ENCODE assay signal across 22 cellular contexts in genomic region chr22:32854351-32854804, GRCh38. TPM values are rescaled to one million over a fixed set of nuclear protein-coding genes. Genes with fewer than 3 reads are reported as not detected.
DNase-seq lines count a peak whose midpoint lies in the region; ATAC-seq and TF ChIP-seq lines count a peak whose summit lies in the region.
"Had no signal": no experiment of that assay in that cellular context is flagged by ENCODE, and none has a peak within 500 bp of the region (broad histone marks: within the 10 kb centered on the region; RNA-seq: fewer than 3 reads in every experiment).

No MANE protein-coding gene starts in this region.

- no peak for ATAC-seq in gastroesophageal sphincter
- no peak for ATAC-seq in lung (ENCODE audit: insufficient read depth, low FRiP score)
- no peak for ATAC-seq in HG03039 (IDR thresholded peaks at IDR 0.05; ENCODE audit: unreplicated experiment)
- no peak for ATAC-seq in GM19467 (IDR thresholded peaks at IDR 0.05; ENCODE audit: unreplicated experiment)
- ATAC-seq: activated naive CD4-positive, alpha-beta T cell treated with anti-CD3 and anti-CD28 coated beads, Interleukin-2, amount 50 U/mL, for 72 hours; naive thymus-derived CD4-positive, alpha-beta T cell; stimulated activated naive B cell treated with anti-CD40 and anti-IgM and Interleukin-4, amounts not matched to agents 10 μg/mL and 1 μg/mL and 100 μg/mL, for 72 hours had no signal

- TF ChIP-seq CTCF in gastroesophageal sphincter (IDR thresholded peaks at IDR 0.05) (no peak), lung (IDR thresholded peaks at IDR 0.05; ENCODE audit: control extremely low read depth, extremely low read depth) (no peak), glutamatergic neuron (IDR thresholded peaks at IDR 0.05; ENCODE audit: partially characterized antibody, unreplicated experiment) (no peak)

- no peak overlapping the region for H2AFZ ChIP-seq in GM23248

- peaks cover 100% of the 10 kb centered on the region for H3F3A ChIP-seq in GM23248 (ENCODE audit: insufficient read depth)

- peaks cover 6% of the 10 kb centered on the region for H3K4me1 ChIP-seq in GM23248 (ENCODE audit: insufficient read depth)
- H3K4me1 ChIP-seq in gastroesophageal sphincter, result peaks cover 29 to 73% (median 41%) of the 10 kb centered on the region in 3 donors
- peaks cover 24 to 35% of the 10 kb centered on the region in 2 donors for H3K4me1 ChIP-seq in lung (ENCODE audit: control insufficient read depth in 2 of 2, insufficient read depth in 2 of 2, low read length in 2 of 2)

- peak overlapping the region; percentile 60 for H3K27ac ChIP-seq in GM23248
- H3K27ac ChIP-seq in gastroesophageal sphincter, result peak overlapping the region in 3 of 4 donors; percentile 35 to 86 (median 85)
- H3K27ac ChIP-seq in lung (ENCODE audit: low read depth in 1 of 2, low read length in 1 of 2), result peak overlapping the region; percentile 5 to 49
- no peak overlapping the region for H3K27ac ChIP-seq in substantia nigra (ENCODE audit: low read depth, low read length, poor library complexity, severe bottlenecking)
- H3K27ac ChIP-seq: ascending aorta had no signal

- no peaks in the 10 kb centered on the region for H3K27me3 Mint-ChIP-seq in glutamatergic neuron (ENCODE audit: unreplicated experiment)
- H3K27me3 Mint-ChIP-seq: CD4-positive, CD25-positive, alpha-beta regulatory T cell had no signal

- peak overlapping the region; percentile 16; the same call in 1 of the 2 replicates for H3K9ac ChIP-seq in GM23248

- H3K4me3 Mint-ChIP-seq in glutamatergic neuron (ENCODE audit: unreplicated experiment), result no peak overlapping the region
- H3K4me3 Mint-ChIP-seq: CD4-positive, CD25-positive, alpha-beta regulatory T cell; naive thymus-derived CD4-positive, alpha-beta T cell; stimulated activated naive B cell treated with anti-CD40 and anti-IgM and Interleukin-4, amounts not matched to agents 10 μg/mL and 1 μg/mL and 100 μg/mL, for 72 hours had no signal

- H3K27ac Mint-ChIP-seq in glutamatergic neuron (ENCODE audit: unreplicated experiment), result no peak overlapping the region
- H3K27ac Mint-ChIP-seq: activated naive CD4-positive, alpha-beta T cell treated with anti-CD3 and anti-CD28 coated beads, Interleukin-2, amount 50 U/mL, for 72 hours; CD4-positive, CD25-positive, alpha-beta regulatory T cell; naive thymus-derived CD4-positive, alpha-beta T cell; stimulated activated naive B cell treated with anti-CD40 and anti-IgM and Interleukin-4, amounts not matched to agents 10 μg/mL and 1 μg/mL and 100 μg/mL, for 72 hours had no signal

- TF ChIP-seq EP300 in gastroesophageal sphincter (IDR thresholded peaks at IDR 0.05), result no peak

- peaks cover 90% of the 10 kb centered on the region for H3K36me3 ChIP-seq in GM23248 (ENCODE audit: low read depth)
- peaks cover 0 to 74% of the 10 kb centered on the region in 2 donors for H3K36me3 ChIP-seq in gastroesophageal sphincter
- H3K36me3 ChIP-seq in lung (ENCODE audit: control insufficient read depth in 2 of 2, insufficient read depth in 2 of 2, low read length in 2 of 2), result peaks cover 19 to 39% of the 10 kb centered on the region in 2 donors

- H3K9me3 ChIP-seq in GM23248 (ENCODE audit: low read depth) (no peaks in the 10 kb centered on the region), gastroesophageal sphincter (no peaks in the 10 kb centered on the region), lung (ENCODE audit: control insufficient read depth in 2 of 2, insufficient read depth in 1 of 2, low read length in 1 of 2) (no peaks in the 10 kb centered on the region)
- H3K9me3 ChIP-seq: ascending aorta had no signal

- H3K27me3 ChIP-seq in GM23248 (replicated peaks; ENCODE audit: insufficient read depth), result no peaks in the 10 kb centered on the region
- no peaks in the 10 kb centered on the region for H3K27me3 ChIP-seq in gastroesophageal sphincter
- H3K27me3 ChIP-seq in lung (ENCODE audit: control insufficient read depth, insufficient read depth), result no peaks in the 10 kb centered on the region
- H3K27me3 ChIP-seq: ascending aorta had no signal

- in situ Hi-C loops in GM23248 (cut with MboI), result no loop called here

- DNase-seq in GM23248 (peak; percentile 73), lung (ENCODE audit: low spot score) (no peak), substantia nigra (lab: John Stamatoyannopoulos, UW) (peak in 25 of 49 donors; percentile 12 to 67 (median 46)), glutamatergic neuron (no peak), mesenteric fat pad (ENCODE audit: low spot score) (no peak)
- DNase-seq: activated CD4-positive, CD25-positive, alpha-beta regulatory T cell treated with anti-CD3 and anti-CD28 coated beads, Interleukin-2, amount 50 U/mL, for 72 hours; activated CD8-positive, alpha-beta memory T cell treated with anti-CD3 and anti-CD28 coated beads for 24 hours; activated T-cell treated with anti-CD3 and anti-CD28 coated beads, Interleukin-2, amount 50 U/mL, for 48 hours; CD4-positive, CD25-positive, alpha-beta regulatory T cell; effector CD8-positive, alpha-beta T cell; IMR-90; naive thymus-derived CD4-positive, alpha-beta T cell; NCI-H1436; NCI-H526; stimulated activated CD4-positive, alpha-beta T cell treated with anti-CD3 and anti-CD28 coated beads, Interleukin-1b, Interleukin-23, amount 100 ng/mL, for 48 hours; stimulated activated naive B cell treated with anti-CD40 and anti-IgM and Interleukin-4, amounts not matched to agents 10 μg/mL and 1 μg/mL and 100 μg/mL, for 72 hours had no signal

- H3K4me3 ChIP-seq in GM23248 (no peak overlapping the region), gastroesophageal sphincter (no peak overlapping the region), lung (no peak overlapping the region)
- H3K4me3 ChIP-seq: ascending aorta had no signal

- H3K4me2 ChIP-seq in GM23248 (ENCODE audit: unreplicated experiment), result no peak overlapping the region

- no peaks in the 10 kb centered on the region for H3K9me2 ChIP-seq in GM23248 (ENCODE audit: insufficient read depth)

- peaks cover 8% of the 10 kb centered on the region for H3K4me1 Mint-ChIP-seq in glutamatergic neuron (ENCODE audit: low read depth, unreplicated experiment)
- H3K4me1 Mint-ChIP-seq: CD4-positive, CD25-positive, alpha-beta regulatory T cell; naive thymus-derived CD4-positive, alpha-beta T cell had no signal

- H4K20me1 ChIP-seq in GM23248 (ENCODE audit: insufficient read depth), result peaks cover 18% of the 10 kb centered on the region; the same call in 1 of the 2 replicates

- no peaks in the 10 kb centered on the region for H3K36me3 Mint-ChIP-seq in glutamatergic neuron (ENCODE audit: unreplicated experiment)
- H3K36me3 Mint-ChIP-seq: activated naive CD4-positive, alpha-beta T cell treated with anti-CD3 and anti-CD28 coated beads, Interleukin-2, amount 50 U/mL, for 72 hours; CD4-positive, CD25-positive, alpha-beta regulatory T cell; naive thymus-derived CD4-positive, alpha-beta T cell had no signal

- peaks cover 3% of the 10 kb centered on the region for H3K9me3 Mint-ChIP-seq in glutamatergic neuron (ENCODE audit: unreplicated experiment)
- H3K9me3 Mint-ChIP-seq: activated naive CD4-positive, alpha-beta T cell treated with anti-CD3 and anti-CD28 coated beads, Interleukin-2, amount 50 U/mL, for 72 hours; naive thymus-derived CD4-positive, alpha-beta T cell; stimulated activated naive B cell treated with anti-CD40 and anti-IgM and Interleukin-4, amounts not matched to agents 10 μg/mL and 1 μg/mL and 100 μg/mL, for 72 hours had no signal

- 32 to 37% methylated on average over 13 to 14 of the region's 14 CpGs for WGBS in GM23248 (ENCODE audit: low coverage in 1 of 2, low lambda C conversion rate in 2 of 2, missing lambda C conversion rate in 2 of 2), 2 experiments
- 51 to 88% methylated on average over 7 to 11 of the region's 14 CpGs for WGBS in gastroesophageal sphincter (ENCODE audit: low coverage in 1 of 2), 2 donors
- 91 to 94% methylated on average over 14 of the region's 14 CpGs for WGBS in lung, 2 donors

- peaks cover 88% of the 10 kb centered on the region for H3K79me2 ChIP-seq in GM23248 (ENCODE audit: insufficient read depth)

- TF ChIP-seq POLR2A in gastroesophageal sphincter (IDR thresholded peaks at IDR 0.05), result no peak

RNA-seq across cellular contexts. Expression of gene TIMP3, which starts 52.9 kb away (rescaled TPM):
- 1,244 and 1,254 TPM in 2 replicates for total RNA-seq in GM23248 (2014; rRNA removed; shearing (Covaris generic))
- polyA plus RNA-seq in GM23248 (2016; fragmentation: Nextera tagmentation; extraction: Ambion mirVana), result 1,465 and 1,490 TPM in 2 replicates
- 100 to 1,000 TPM; 560 to 818 (median 738) TPM for total RNA-seq in gastroesophageal sphincter
- 100 to 1,000 TPM; 251 to 547 TPM for total RNA-seq in lung
- polyA plus RNA-seq in lung, result 100 to 1,000 TPM; 129 to 227 TPM
- 15.2 TPM for total RNA-seq in glutamatergic neuron (ENCODE audit: unreplicated experiment)
- total RNA-seq in mesenteric fat pad, result 493 TPM
- total RNA-seq: activated naive CD4-positive, alpha-beta T cell treated with anti-CD3 and anti-CD28 coated beads, Interleukin-2, amount 50 U/mL, for 72 hours; G401 had no signal
- polyA plus RNA-seq: CD4-positive, CD25-positive, alpha-beta regulatory T cell; naive thymus-derived CD4-positive, alpha-beta T cell had no signal

Comparison
In these comparisons a context has a peak if more than half of its experiments do, and no peak if none do; other contexts are left out.
1. DNase-seq: peak in GM23248 (single experiment) and substantia nigra (25 of 49); none in lung (single experiment), glutamatergic neuron (single experiment) and mesenteric fat pad (single experiment).
2. RNA of gene TIMP3, which starts 52.9 kb away (total RNA-seq): 1,244 to 1,254 TPM in GM23248, 560 to 818 TPM in gastroesophageal sphincter, 251 to 547 TPM in lung and 493 TPM in mesenteric fat pad (single experiment); 15.2 TPM in glutamatergic neuron (single experiment); every median in the first group is over 10 times any median in the second.